Comparison of ENCODE assay signal across 1 cellular context in the genomic region with DNA sequence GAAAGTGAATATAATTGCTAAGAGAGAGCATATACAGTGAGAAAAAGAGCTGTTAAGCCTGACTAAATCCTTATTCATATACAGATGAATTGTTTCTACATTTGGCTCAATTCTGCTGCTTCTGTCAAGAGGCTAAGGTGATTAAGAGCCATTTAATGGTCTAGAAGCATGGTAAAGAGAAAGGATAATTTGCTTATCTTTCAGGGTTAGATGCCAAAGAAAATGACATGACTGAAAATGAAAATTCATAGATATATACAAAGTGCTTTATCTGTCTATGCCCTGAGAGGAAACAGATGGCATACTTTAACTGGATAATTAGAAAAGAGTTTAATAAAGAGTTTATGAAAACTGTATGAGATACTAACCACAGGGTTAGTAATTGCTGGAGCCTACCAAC.
TF ChIP-seq lines count a peak whose summit lies in the region.

No MANE protein-coding gene starts in this region.

TF ChIP-seq in SK-N-SH treated with all-trans-retinoic acid at 6 μM for 48 hours, 23 proteins besides CTCF, POLR2A, EP300 and RAD21 (continued from another document):
- TF ChIP-seq, protein P1, sequence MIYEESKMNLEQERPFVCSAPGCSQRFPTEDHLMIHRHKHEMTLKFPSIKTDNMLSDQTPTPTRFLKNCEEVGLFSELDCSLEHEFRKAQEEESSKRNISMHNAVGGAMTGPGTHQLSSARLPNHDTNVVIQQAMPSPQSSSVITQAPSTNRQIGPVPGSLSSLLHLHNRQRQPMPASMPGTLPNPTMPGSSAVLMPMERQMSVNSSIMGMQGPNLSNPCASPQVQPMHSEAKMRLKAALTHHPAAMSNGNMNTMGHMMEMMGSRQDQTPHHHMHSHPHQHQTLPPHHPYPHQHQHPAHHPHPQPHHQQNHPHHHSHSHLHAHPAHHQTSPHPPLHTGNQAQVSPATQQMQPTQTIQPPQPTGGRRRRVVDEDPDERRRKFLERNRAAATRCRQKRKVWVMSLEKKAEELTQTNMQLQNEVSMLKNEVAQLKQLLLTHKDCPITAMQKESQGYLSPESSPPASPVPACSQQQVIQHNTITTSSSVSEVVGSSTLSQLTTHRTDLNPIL (CRISPR knock-in tag; IDR thresholded peaks at IDR 0.05; ENCODE audit: low read depth) = peak; percentile 98
- TF ChIP-seq OSR1 (CRISPR knock-in tag; IDR thresholded peaks at IDR 0.05) = no peak
- TF ChIP-seq ZNF70 (CRISPR knock-in tag; IDR thresholded peaks at IDR 0.05) = peak; percentile 51; the same call in 1 of the 2 replicates
- peak; percentile 61; the same call in 1 of the 2 replicates for TF ChIP-seq ZFP3 (CRISPR knock-in tag; IDR thresholded peaks at IDR 0.05)
- peak; percentile 41; the same call in 1 of the 2 replicates for TF ChIP-seq BACH2 (CRISPR knock-in tag; IDR thresholded peaks at IDR 0.05; ENCODE audit: borderline replicate concordance)
- peak; percentile 68 for TF ChIP-seq ZFP30 (CRISPR knock-in tag; IDR thresholded peaks at IDR 0.05)
- TF ChIP-seq ESRRG (CRISPR knock-in tag; IDR thresholded peaks at IDR 0.05) = peak; percentile 97
